Comparison of ENCODE assay signal across 12 cellular contexts in genomic region chr13:67221630-67222226, GRCh38. TPM values are rescaled to one million over a fixed set of nuclear protein-coding genes. Genes with fewer than 3 reads are reported as not detected.
DNase-seq lines count a peak whose midpoint lies in the region; ATAC-seq and TF ChIP-seq lines count a peak whose summit lies in the region.
"Had no signal": no experiment of that assay in that cellular context is flagged by ENCODE, and none has a peak within 500 bp of the region (broad histone marks: within the 10 kb centered on the region; RNA-seq: fewer than 3 reads in every experiment).

No MANE protein-coding gene starts in this region.

- H3K9ac ChIP-seq in Karpas-422 (ENCODE audit: low read length), result no peak overlapping the region

- WGBS in hepatocyte (ENCODE audit: low lambda C conversion rate, missing lambda C conversion rate), result 73% methylated on average over 3 of the region's 3 CpGs

- H3K79me2 ChIP-seq in Karpas-422 (ENCODE audit: low read length), result peaks cover 5% of the 10 kb centered on the region; the same call in 1 of the 2 replicates
- peaks cover 3% of the 10 kb centered on the region for H3K79me2 ChIP-seq in hepatocyte

- no peaks in the 10 kb centered on the region for H3K27me3 ChIP-seq in Karpas-422 (ENCODE audit: low read length)
- no peaks in the 10 kb centered on the region for H3K27me3 ChIP-seq in hepatocyte
- H3K27me3 ChIP-seq: right lobe of liver had no signal

- ATAC-seq in GM19452 (IDR thresholded peaks at IDR 0.05; ENCODE audit: unreplicated experiment) (peak; percentile 70), GM18861 (IDR thresholded peaks at IDR 0.05; ENCODE audit: unreplicated experiment) (no peak)

- TF ChIP-seq CTCF in hepatocyte (IDR thresholded peaks at IDR 0.05; ENCODE audit: poor library complexity), result no peak
- TF ChIP-seq CTCF in foreskin fibroblast (IDR thresholded peaks at IDR 0.05; ENCODE audit: low read depth, low read length), result no peak

- no peaks in the 10 kb centered on the region for H3K36me3 ChIP-seq in Karpas-422 (ENCODE audit: insufficient read depth, low read length)
- no peaks in the 10 kb centered on the region for H3K36me3 ChIP-seq in hepatocyte (replicated peaks; ENCODE audit: insufficient read depth, low read depth)
- H3K36me3 ChIP-seq: right lobe of liver had no signal

- H4K20me1 ChIP-seq in Karpas-422 (ENCODE audit: insufficient read depth, low read depth, low read length) (no peaks in the 10 kb centered on the region), hepatocyte (ENCODE audit: insufficient read depth, poor library complexity, severe bottlenecking) (no peaks in the 10 kb centered on the region)

- H2AFZ ChIP-seq in Karpas-422 (ENCODE audit: low read length), result no peak overlapping the region
- no peak overlapping the region for H2AFZ ChIP-seq in hepatocyte

- no peak overlapping the region for H3K27ac ChIP-seq in Karpas-422 (ENCODE audit: low read length)
- H3K27ac ChIP-seq in hepatocyte, result no peak overlapping the region
- H3K27ac ChIP-seq: HL-60, right lobe of liver, VCaP had no signal

- H3K4me1 ChIP-seq in Karpas-422 (ENCODE audit: low read length), result peaks cover 44% of the 10 kb centered on the region
- H3K4me1 ChIP-seq in hepatocyte (ENCODE audit: insufficient read depth), result no peaks in the 10 kb centered on the region
- H3K4me1 ChIP-seq: right lobe of liver had no signal

- DNase-seq in DMS 273 (lab: John Stamatoyannopoulos, UW; ENCODE audit: unreplicated experiment), result peak; percentile 60
- DNase-seq in Karpas-422, result peak; percentile 66
- no peak for DNase-seq in hepatocyte (ENCODE audit: low spot score)
- DNase-seq in foreskin fibroblast, result no peak
- no peak for DNase-seq in SIG-M5 treated with dmso at 0.1 percent for 504 hours (lab: John Stamatoyannopoulos, UW; ENCODE audit: unreplicated experiment)
- no peak for DNase-seq in kidney tubule cell (ENCODE audit: low spot score)
- DNase-seq: CD4-positive, alpha-beta T cell; right lobe of liver had no signal

- H3K4me3 ChIP-seq in Karpas-422 (ENCODE audit: low read length), result no peak overlapping the region
- no peak overlapping the region for H3K4me3 ChIP-seq in hepatocyte
- no peak overlapping the region for H3K4me3 ChIP-seq in foreskin fibroblast (ENCODE audit: low read depth in 1 of 2, low read length in 2 of 2)
- H3K4me3 ChIP-seq: right lobe of liver had no signal

- H3K9me2 ChIP-seq in Karpas-422 (replicated peaks; ENCODE audit: insufficient read depth, low read length), result no peaks in the 10 kb centered on the region
- no peaks in the 10 kb centered on the region for H3K9me2 ChIP-seq in hepatocyte (replicated peaks; ENCODE audit: insufficient read depth)

- H3K9me3 ChIP-seq in Karpas-422 (ENCODE audit: low read length) (no peaks in the 10 kb centered on the region), hepatocyte (ENCODE audit: low read depth) (no peaks in the 10 kb centered on the region)
- H3K9me3 ChIP-seq: right lobe of liver had no signal

- peak overlapping the region; percentile 30 for H3K4me2 ChIP-seq in Karpas-422 (ENCODE audit: low read depth, low read length, poor library complexity, severe bottlenecking)
- H3K4me2 ChIP-seq in hepatocyte, result peak overlapping the region; percentile 71

RNA-seq across cellular contexts. Expression of gene PCDH9, which starts 8.4 kb away (rescaled TPM):
- total RNA-seq in Karpas-422 (2014; rRNA removed; shearing (Covaris generic); ENCODE audit: low replicate concordance), result 3.7 and 5.8 TPM in 2 replicates
- 15.0 and 16.2 TPM in 2 replicates for total RNA-seq in hepatocyte
- 6.9 and 9.5 TPM in 2 replicates for polyA plus RNA-seq in hepatocyte

Comparison
In these comparisons a context has a peak if more than half of its experiments do, and no peak if none do; other contexts are left out.
1. DNase-seq: peak in DMS 273 (single experiment) and Karpas-422 (single experiment); none in hepatocyte (single experiment), foreskin fibroblast (0 of 2), SIG-M5 treated with dmso at 0.1 percent for 504 hours (single experiment) and kidney tubule cell (single experiment).